Comparison of ENCODE assay signal across 9 cellular contexts in genomic region chr18:21330122-21330701, GRCh38.
DNase-seq lines count a peak whose midpoint lies in the region; ATAC-seq and TF ChIP-seq lines count a peak whose summit lies in the region.
"Had no signal": no experiment of that assay in that cellular context is flagged by ENCODE, and none has a peak within 500 bp of the region (broad histone marks: within the 10 kb centered on the region; RNA-seq: fewer than 3 reads in every experiment).

No MANE protein-coding gene starts in this region.

- intact Hi-C loops in CD14-positive monocyte (cut with micrococcal nuclease): no loop called here

- peaks cover 3% of the 10 kb centered on the region for H3K36me3 Mint-ChIP-seq in nephron progenitor cell (ENCODE audit: low read depth)
- no peaks in the 10 kb centered on the region for H3K36me3 Mint-ChIP-seq in CD14-positive monocyte

- no peaks in the 10 kb centered on the region for H3K27me3 ChIP-seq in MG63

- TF ChIP-seq CTCF in nephron progenitor cell (IDR thresholded peaks at IDR 0.05) (no peak), CD14-positive monocyte (IDR thresholded peaks at IDR 0.05) (no peak)

- ATAC-seq in HG03159 (IDR thresholded peaks at IDR 0.05; ENCODE audit: unreplicated experiment): no peak

- H3K27ac Mint-ChIP-seq in nephron progenitor cell (peak overlapping the region; percentile 93), CD14-positive monocyte (no peak overlapping the region)

- H3K27me3 Mint-ChIP-seq in nephron progenitor cell (ENCODE audit: low read depth, poor library complexity): peaks cover 2% of the 10 kb centered on the region
- H3K27me3 Mint-ChIP-seq in CD14-positive monocyte (ENCODE audit: low read depth in 3 of 3): peaks cover 2 to 4% (median 2%) of the 10 kb centered on the region in 3 donors

- no peaks in the 10 kb centered on the region for H3K36me3 ChIP-seq in MG63

- DNase-seq in COLO829 (ENCODE audit: low spot score) (peak; percentile 3), MG63 (peak; percentile 57), fibroblast of gingiva (ENCODE audit: low read depth) (peak; percentile 85), nephron progenitor cell (no peak), MV-4-11 (lab: John Stamatoyannopoulos, UW) (no peak), CD14-positive monocyte (ENCODE audit: low spot score) (no peak)
- DNase-seq in activated CD4-positive, alpha-beta T cell treated with anti-CD3 and anti-CD28 coated beads, Interleukin-2, amount 50 U/mL, for 1 hour: no peak

- H3K4me1 Mint-ChIP-seq in nephron progenitor cell (peaks cover 57% of the 10 kb centered on the region), CD14-positive monocyte (no peaks in the 10 kb centered on the region)

- H3K9me3 Mint-ChIP-seq in nephron progenitor cell (no peaks in the 10 kb centered on the region), CD14-positive monocyte (peaks cover 0 to 2% (median 0%) of the 10 kb centered on the region in 7 donors)

- no peaks in the 10 kb centered on the region for H3K9me3 ChIP-seq in MG63

- H3K4me3 ChIP-seq in MG63: no peak overlapping the region
- H3K4me3 ChIP-seq: coronary artery had no signal

- no peak overlapping the region for H3K4me3 Mint-ChIP-seq in nephron progenitor cell
- no peak overlapping the region for H3K4me3 Mint-ChIP-seq in CD14-positive monocyte

Comparison
In these comparisons a context has a peak if more than half of its experiments do, and no peak if none do; other contexts are left out.
1. DNase-seq: peak in COLO829 (single experiment), MG63 (single experiment) and fibroblast of gingiva (single experiment); none in nephron progenitor cell (single experiment), MV-4-11 (single experiment), CD14-positive monocyte (single experiment) and activated CD4-positive, alpha-beta T cell treated with anti-CD3 and anti-CD28 coated beads, Interleukin-2, amount 50 U/mL, for 1 hour (single experiment).